Comparison of ENCODE assay signal across 1 cellular context in the genomic region with DNA sequence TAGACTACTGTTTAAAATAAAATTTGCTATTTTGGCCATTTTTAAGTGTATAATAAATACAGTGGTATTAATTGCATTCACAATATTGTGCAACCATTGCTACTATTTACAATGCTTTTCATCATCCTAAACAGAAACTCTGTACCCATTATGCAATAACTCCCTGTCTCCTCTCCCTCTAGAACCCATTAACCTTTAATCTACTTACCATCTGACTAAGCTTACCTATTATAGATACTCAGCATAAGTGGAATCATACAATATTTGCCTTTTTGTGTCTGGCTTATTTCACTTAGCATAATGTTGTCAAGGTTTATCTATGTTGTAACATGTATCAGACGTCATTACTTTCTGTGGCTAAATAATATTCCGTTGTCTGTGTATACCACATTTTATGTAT.
TF ChIP-seq lines count a peak whose summit lies in the region.

No MANE protein-coding gene starts in this region.

TF ChIP-seq in HepG2, 621 proteins besides CTCF, POLR2A, EP300 and RAD21 (continued from another document and continues in another):
- peak; percentile 25; the same call in 1 of the 2 replicates for TF ChIP-seq SMC3 (IDR thresholded peaks at IDR 0.05; ENCODE audit: low read length)
- no peak for TF ChIP-seq TARDBP (CRISPR knock-in tag; IDR thresholded peaks at IDR 0.05)
- TF ChIP-seq ZNF230 (CRISPR knock-in tag; IDR thresholded peaks at IDR 0.05) = no peak
- peak; percentile 32; the same call in 1 of the 2 replicates for TF ChIP-seq ZMYM4 (CRISPR knock-in tag; IDR thresholded peaks at IDR 0.05)
- TF ChIP-seq ZNF282 (IDR thresholded peaks at IDR 0.05; ENCODE audit: partially characterized antibody) = no peak
- no peak for TF ChIP-seq ZNF44 (CRISPR knock-in tag; IDR thresholded peaks at IDR 0.05)
- TF ChIP-seq, protein P1, sequence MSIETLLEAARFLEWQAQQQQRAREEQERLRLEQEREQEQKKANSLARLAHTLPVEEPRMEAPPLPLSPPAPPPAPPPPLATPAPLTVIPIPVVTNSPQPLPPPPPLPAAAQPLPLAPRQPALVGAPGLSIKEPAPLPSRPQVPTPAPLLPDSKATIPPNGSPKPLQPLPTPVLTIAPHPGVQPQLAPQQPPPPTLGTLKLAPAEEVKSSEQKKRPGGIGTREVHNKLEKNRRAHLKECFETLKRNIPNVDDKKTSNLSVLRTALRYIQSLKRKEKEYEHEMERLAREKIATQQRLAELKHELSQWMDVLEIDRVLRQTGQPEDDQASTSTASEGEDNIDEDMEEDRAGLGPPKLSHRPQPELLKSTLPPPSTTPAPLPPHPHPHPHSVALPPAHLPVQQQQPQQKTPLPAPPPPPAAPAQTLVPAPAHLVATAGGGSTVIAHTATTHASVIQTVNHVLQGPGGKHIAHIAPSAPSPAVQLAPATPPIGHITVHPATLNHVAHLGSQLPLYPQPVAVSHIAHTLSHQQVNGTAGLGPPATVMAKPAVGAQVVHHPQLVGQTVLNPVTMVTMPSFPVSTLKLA (IDR thresholded peaks at IDR 0.05) = no peak
- peak; percentile 95 for TF ChIP-seq HNF4A (CRISPR knock-in tag; IDR thresholded peaks at IDR 0.05)
- no peak for TF ChIP-seq ZNF879 (CRISPR knock-in tag; IDR thresholded peaks at IDR 0.05)
- TF ChIP-seq ZKSCAN1 (IDR thresholded peaks at IDR 0.05; ENCODE audit: low read length) = no peak
- no peak for TF ChIP-seq MAFK (conservative IDR thresholded peaks at IDR 0.05 in 1 of 2, IDR thresholded peaks at IDR 0.05 in 1 of 2; ENCODE audit: low read length in 2 of 2)
- no peak for TF ChIP-seq ADNP (CRISPR knock-in tag; IDR thresholded peaks at IDR 0.05)
- TF ChIP-seq, protein P2, sequence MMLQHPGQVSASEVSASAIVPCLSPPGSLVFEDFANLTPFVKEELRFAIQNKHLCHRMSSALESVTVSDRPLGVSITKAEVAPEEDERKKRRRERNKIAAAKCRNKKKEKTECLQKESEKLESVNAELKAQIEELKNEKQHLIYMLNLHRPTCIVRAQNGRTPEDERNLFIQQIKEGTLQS (CRISPR knock-in tag; IDR thresholded peaks at IDR 0.05) = peak; percentile 80
- no peak for TF ChIP-seq ZNF33B (CRISPR knock-in tag; IDR thresholded peaks at IDR 0.05)
- no peak for TF ChIP-seq HOXA3 (CRISPR knock-in tag; IDR thresholded peaks at IDR 0.05)
- TF ChIP-seq ZNF850 (CRISPR knock-in tag; conservative IDR thresholded peaks at IDR 0.05) = no peak
- TF ChIP-seq, protein P3, sequence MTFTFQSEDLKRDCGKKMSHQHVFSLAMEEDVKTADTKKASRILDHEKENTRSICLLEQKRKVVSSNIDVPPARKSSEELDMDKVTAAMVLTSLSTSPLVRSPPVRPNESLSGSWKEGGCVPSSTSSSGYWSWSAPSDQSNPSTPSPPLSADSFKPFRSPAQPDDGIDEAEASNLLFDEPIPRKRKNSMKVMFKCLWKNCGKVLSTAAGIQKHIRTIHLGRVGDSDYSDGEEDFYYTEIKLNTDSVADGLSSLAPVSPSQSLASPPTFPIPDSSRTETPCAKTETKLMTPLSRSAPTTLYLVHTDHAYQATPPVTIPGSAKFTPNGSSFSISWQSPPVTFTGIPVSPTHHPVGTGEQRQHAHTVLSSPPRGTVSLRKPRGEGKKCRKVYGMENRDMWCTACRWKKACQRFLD (CRISPR knock-in tag; IDR thresholded peaks at IDR 0.05; ENCODE audit: borderline replicate concordance) = no peak
- no peak for TF ChIP-seq ZKSCAN5 (CRISPR knock-in tag; IDR thresholded peaks at IDR 0.05)
- no peak for TF ChIP-seq CREB1 (IDR thresholded peaks at IDR 0.05)
- peak; percentile 75 for TF ChIP-seq CREB1 (CRISPR knock-in tag; IDR thresholded peaks at IDR 0.05)
- no peak for TF ChIP-seq POLR2AphosphoS2 (IDR thresholded peaks at IDR 0.05; ENCODE audit: low read depth, low read length)
- peak; percentile 58; the same call in 1 of the 2 replicates for TF ChIP-seq FOXA1 (IDR thresholded peaks at IDR 0.05)
- TF ChIP-seq FOXA1 (CRISPR knock-in tag; IDR thresholded peaks at IDR 0.05) = peak; percentile 86
- 0 out of 2 replicates have a peak, but pooled peaks have one; percentile 27 for TF ChIP-seq ZFP1 (CRISPR knock-in tag; IDR thresholded peaks at IDR 0.05)
- no peak for TF ChIP-seq ZFP36 (IDR thresholded peaks at IDR 0.05; ENCODE audit: borderline replicate concordance, low read depth, low read length, partially characterized antibody)
- TF ChIP-seq YY1 (IDR thresholded peaks at IDR 0.05; ENCODE audit: insufficient read depth, insufficient replicate concordance, low read depth, low read length) = no peak
- TF ChIP-seq, protein P4, sequence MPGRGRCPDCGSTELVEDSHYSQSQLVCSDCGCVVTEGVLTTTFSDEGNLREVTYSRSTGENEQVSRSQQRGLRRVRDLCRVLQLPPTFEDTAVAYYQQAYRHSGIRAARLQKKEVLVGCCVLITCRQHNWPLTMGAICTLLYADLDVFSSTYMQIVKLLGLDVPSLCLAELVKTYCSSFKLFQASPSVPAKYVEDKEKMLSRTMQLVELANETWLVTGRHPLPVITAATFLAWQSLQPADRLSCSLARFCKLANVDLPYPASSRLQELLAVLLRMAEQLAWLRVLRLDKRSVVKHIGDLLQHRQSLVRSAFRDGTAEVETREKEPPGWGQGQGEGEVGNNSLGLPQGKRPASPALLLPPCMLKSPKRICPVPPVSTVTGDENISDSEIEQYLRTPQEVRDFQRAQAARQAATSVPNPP (CRISPR knock-in tag; IDR thresholded peaks at IDR 0.05) = no peak
- no peak for TF ChIP-seq JUND (CRISPR knock-in tag; IDR thresholded peaks at IDR 0.05)
- TF ChIP-seq ZNF205 (CRISPR knock-in tag; IDR thresholded peaks at IDR 0.05) = 0 out of 2 replicates have a peak, but pooled peaks have one; percentile 32
- TF ChIP-seq, protein P5, sequence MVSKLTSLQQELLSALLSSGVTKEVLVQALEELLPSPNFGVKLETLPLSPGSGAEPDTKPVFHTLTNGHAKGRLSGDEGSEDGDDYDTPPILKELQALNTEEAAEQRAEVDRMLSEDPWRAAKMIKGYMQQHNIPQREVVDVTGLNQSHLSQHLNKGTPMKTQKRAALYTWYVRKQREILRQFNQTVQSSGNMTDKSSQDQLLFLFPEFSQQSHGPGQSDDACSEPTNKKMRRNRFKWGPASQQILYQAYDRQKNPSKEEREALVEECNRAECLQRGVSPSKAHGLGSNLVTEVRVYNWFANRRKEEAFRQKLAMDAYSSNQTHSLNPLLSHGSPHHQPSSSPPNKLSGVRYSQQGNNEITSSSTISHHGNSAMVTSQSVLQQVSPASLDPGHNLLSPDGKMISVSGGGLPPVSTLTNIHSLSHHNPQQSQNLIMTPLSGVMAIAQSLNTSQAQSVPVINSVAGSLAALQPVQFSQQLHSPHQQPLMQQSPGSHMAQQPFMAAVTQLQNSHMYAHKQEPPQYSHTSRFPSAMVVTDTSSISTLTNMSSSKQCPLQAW (CRISPR knock-in tag; IDR thresholded peaks at IDR 0.05) = no peak
- TF ChIP-seq, protein P6, sequence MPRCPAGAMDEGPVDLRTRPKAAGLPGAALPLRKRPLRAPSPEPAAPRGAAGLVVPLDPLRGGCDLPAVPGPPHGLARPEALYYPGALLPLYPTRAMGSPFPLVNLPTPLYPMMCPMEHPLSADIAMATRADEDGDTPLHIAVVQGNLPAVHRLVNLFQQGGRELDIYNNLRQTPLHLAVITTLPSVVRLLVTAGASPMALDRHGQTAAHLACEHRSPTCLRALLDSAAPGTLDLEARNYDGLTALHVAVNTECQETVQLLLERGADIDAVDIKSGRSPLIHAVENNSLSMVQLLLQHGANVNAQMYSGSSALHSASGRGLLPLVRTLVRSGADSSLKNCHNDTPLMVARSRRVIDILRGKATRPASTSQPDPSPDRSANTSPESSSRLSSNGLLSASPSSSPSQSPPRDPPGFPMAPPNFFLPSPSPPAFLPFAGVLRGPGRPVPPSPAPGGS (CRISPR knock-in tag; IDR thresholded peaks at IDR 0.05) = no peak
- no peak for TF ChIP-seq ZNF562 (CRISPR knock-in tag; IDR thresholded peaks at IDR 0.05; ENCODE audit: borderline replicate concordance)
- no peak for TF ChIP-seq MATR3 (CRISPR knock-in tag; IDR thresholded peaks at IDR 0.05)
- no peak for TF ChIP-seq ZC3H13 (CRISPR knock-in tag; IDR thresholded peaks at IDR 0.05)
- no peak for TF ChIP-seq ZNF605 (CRISPR knock-in tag; IDR thresholded peaks at IDR 0.05)
- no peak for TF ChIP-seq MXD4 (CRISPR knock-in tag; IDR thresholded peaks at IDR 0.05)
- TF ChIP-seq ERF (CRISPR knock-in tag; IDR thresholded peaks at IDR 0.05) = 0 out of 2 replicates have a peak, but pooled peaks have one; percentile 54
- TF ChIP-seq, protein P7, sequence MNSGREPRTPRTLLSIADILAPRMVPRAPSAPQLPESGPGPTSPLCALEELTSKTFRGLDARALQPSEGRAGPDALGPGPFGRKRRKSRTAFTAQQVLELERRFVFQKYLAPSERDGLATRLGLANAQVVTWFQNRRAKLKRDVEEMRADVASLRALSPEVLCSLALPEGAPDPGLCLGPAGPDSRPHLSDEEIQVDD (CRISPR knock-in tag; IDR thresholded peaks at IDR 0.05; ENCODE audit: borderline replicate concordance) = no peak
- TF ChIP-seq ZSCAN25 (CRISPR knock-in tag; IDR thresholded peaks at IDR 0.05) = no peak
- TF ChIP-seq AKAP8 (CRISPR knock-in tag; IDR thresholded peaks at IDR 0.05) = no peak
- no peak for TF ChIP-seq ZBTB38 (CRISPR knock-in tag; IDR thresholded peaks at IDR 0.05)
- TF ChIP-seq JARID2 (CRISPR knock-in tag; IDR thresholded peaks at IDR 0.05; ENCODE audit: insufficient replicate concordance) = no peak
- peak; percentile 71; the same call in 1 of the 2 replicates for TF ChIP-seq CREM (IDR thresholded peaks at IDR 0.05)
- TF ChIP-seq CREM (CRISPR knock-in tag; IDR thresholded peaks at IDR 0.05) = no peak
- TF ChIP-seq, protein P8, sequence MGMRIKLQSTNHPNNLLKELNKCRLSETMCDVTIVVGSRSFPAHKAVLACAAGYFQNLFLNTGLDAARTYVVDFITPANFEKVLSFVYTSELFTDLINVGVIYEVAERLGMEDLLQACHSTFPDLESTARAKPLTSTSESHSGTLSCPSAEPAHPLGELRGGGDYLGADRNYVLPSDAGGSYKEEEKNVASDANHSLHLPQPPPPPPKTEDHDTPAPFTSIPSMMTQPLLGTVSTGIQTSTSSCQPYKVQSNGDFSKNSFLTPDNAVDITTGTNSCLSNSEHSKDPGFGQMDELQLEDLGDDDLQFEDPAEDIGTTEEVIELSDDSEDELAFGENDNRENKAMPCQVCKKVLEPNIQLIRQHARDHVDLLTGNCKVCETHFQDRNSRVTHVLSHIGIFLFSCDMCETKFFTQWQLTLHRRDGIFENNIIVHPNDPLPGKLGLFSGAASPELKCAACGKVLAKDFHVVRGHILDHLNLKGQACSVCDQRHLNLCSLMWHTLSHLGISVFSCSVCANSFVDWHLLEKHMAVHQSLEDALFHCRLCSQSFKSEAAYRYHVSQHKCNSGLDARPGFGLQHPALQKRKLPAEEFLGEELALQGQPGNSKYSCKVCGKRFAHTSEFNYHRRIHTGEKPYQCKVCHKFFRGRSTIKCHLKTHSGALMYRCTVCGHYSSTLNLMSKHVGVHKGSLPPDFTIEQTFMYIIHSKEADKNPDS (CRISPR knock-in tag; IDR thresholded peaks at IDR 0.05) = peak; percentile 94; the same call in 1 of the 2 replicates
- peak; percentile 99 for TF ChIP-seq TBL1XR1 (IDR thresholded peaks at IDR 0.05; ENCODE audit: borderline replicate concordance, low read length, partially characterized antibody)
- TF ChIP-seq TEAD2 (CRISPR knock-in tag; IDR thresholded peaks at IDR 0.05) = no peak
- TF ChIP-seq MIER2 (CRISPR knock-in tag; IDR thresholded peaks at IDR 0.05) = 0 out of 2 replicates have a peak, but pooled peaks have one; percentile 31
- TF ChIP-seq PHF8 (CRISPR knock-in tag; IDR thresholded peaks at IDR 0.05) = no peak
- no peak for TF ChIP-seq FOSL1 (CRISPR knock-in tag; IDR thresholded peaks at IDR 0.05; ENCODE audit: borderline replicate concordance)
- TF ChIP-seq ZNF296 (CRISPR knock-in tag; conservative IDR thresholded peaks at IDR 0.05) = no peak
- TF ChIP-seq RXRA (CRISPR knock-in tag; IDR thresholded peaks at IDR 0.05) = no peak
- peak; percentile 81 for TF ChIP-seq HDAC2 (CRISPR knock-in tag; IDR thresholded peaks at IDR 0.05)
- TF ChIP-seq, protein P9, sequence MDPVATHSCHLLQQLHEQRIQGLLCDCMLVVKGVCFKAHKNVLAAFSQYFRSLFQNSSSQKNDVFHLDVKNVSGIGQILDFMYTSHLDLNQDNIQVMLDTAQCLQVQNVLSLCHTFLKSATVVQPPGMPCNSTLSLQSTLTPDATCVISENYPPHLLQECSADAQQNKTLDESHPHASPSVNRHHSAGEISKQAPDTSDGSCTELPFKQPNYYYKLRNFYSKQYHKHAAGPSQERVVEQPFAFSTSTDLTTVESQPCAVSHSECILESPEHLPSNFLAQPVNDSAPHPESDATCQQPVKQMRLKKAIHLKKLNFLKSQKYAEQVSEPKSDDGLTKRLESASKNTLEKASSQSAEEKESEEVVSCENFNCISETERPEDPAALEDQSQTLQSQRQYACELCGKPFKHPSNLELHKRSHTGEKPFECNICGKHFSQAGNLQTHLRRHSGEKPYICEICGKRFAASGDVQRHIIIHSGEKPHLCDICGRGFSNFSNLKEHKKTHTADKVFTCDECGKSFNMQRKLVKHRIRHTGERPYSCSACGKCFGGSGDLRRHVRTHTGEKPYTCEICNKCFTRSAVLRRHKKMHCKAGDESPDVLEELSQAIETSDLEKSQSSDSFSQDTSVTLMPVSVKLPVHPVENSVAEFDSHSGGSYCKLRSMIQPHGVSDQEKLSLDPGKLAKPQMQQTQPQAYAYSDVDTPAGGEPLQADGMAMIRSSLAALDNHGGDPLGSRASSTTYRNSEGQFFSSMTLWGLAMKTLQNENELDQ (CRISPR knock-in tag; IDR thresholded peaks at IDR 0.05; ENCODE audit: borderline replicate concordance) = no peak
- TF ChIP-seq ETV5 (CRISPR knock-in tag; IDR thresholded peaks at IDR 0.05; ENCODE audit: borderline replicate concordance) = no peak
- TF ChIP-seq NR1H2 (CRISPR knock-in tag; IDR thresholded peaks at IDR 0.05; ENCODE audit: borderline replicate concordance, low read depth) = no peak
- TF ChIP-seq ZNF235 (CRISPR knock-in tag; IDR thresholded peaks at IDR 0.05; ENCODE audit: borderline replicate concordance) = no peak
- TF ChIP-seq CAMTA2 (CRISPR knock-in tag; IDR thresholded peaks at IDR 0.05; ENCODE audit: borderline replicate concordance) = no peak
- TF ChIP-seq, protein P10, sequence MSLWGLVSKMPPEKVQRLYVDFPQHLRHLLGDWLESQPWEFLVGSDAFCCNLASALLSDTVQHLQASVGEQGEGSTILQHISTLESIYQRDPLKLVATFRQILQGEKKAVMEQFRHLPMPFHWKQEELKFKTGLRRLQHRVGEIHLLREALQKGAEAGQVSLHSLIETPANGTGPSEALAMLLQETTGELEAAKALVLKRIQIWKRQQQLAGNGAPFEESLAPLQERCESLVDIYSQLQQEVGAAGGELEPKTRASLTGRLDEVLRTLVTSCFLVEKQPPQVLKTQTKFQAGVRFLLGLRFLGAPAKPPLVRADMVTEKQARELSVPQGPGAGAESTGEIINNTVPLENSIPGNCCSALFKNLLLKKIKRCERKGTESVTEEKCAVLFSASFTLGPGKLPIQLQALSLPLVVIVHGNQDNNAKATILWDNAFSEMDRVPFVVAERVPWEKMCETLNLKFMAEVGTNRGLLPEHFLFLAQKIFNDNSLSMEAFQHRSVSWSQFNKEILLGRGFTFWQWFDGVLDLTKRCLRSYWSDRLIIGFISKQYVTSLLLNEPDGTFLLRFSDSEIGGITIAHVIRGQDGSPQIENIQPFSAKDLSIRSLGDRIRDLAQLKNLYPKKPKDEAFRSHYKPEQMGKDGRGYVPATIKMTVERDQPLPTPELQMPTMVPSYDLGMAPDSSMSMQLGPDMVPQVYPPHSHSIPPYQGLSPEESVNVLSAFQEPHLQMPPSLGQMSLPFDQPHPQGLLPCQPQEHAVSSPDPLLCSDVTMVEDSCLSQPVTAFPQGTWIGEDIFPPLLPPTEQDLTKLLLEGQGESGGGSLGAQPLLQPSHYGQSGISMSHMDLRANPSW (CRISPR knock-in tag; IDR thresholded peaks at IDR 0.05; ENCODE audit: borderline replicate concordance) = no peak
- TF ChIP-seq ZNF160 (CRISPR knock-in tag; IDR thresholded peaks at IDR 0.05) = no peak
- TF ChIP-seq HNRNPLL (IDR thresholded peaks at IDR 0.05; ENCODE audit: low read depth, low read length, poor library complexity, severe bottlenecking) = no peak
